30 cellular contexts compared by ENCODE assay signal in genomic region chr16:9481749-9482148, GRCh38.
"Had no signal": no experiment of that assay in that cellular context is flagged by ENCODE, and none has a peak within 500 bp of the region (broad histone marks: within the 10 kb centered on the region; RNA-seq: fewer than 3 reads in every experiment).

No MANE protein-coding gene starts in this region.

- H3K27me3 ChIP-seq: brain microvascular endothelial cell, dorsolateral prefrontal cortex, foreskin keratinocyte, gastrocnemius medialis had no signal

- H3K36me3 ChIP-seq: brain microvascular endothelial cell, gastrocnemius medialis, heart left ventricle had no signal

- H3K9me3 ChIP-seq: gastrocnemius medialis, heart left ventricle had no signal

- H3K27ac ChIP-seq: brain microvascular endothelial cell, coronary artery, foreskin keratinocyte, gastrocnemius medialis, heart left ventricle had no signal

- H3K36me3 Mint-ChIP-seq: activated naive CD8-positive, alpha-beta T cell had no signal

- H3K4me1 ChIP-seq: foreskin keratinocyte, gastrocnemius medialis, heart left ventricle had no signal

- H3K4me3 ChIP-seq: coronary artery, dorsolateral prefrontal cortex, gastrocnemius medialis, heart left ventricle had no signal

- H3K4me3 Mint-ChIP-seq: activated CD4-positive, alpha-beta memory T cell treated with anti-CD3 and anti-CD28 coated beads, Interleukin-2, amount 10 ng/mL, durations not matched to agents 7 days and 5 days; activated CD4-positive, alpha-beta T cell treated with anti-CD3 and anti-CD28 coated beads for 36 hours; activated CD4-positive, alpha-beta T cell treated with anti-CD3 and anti-CD28 coated beads, Interleukin-2, amount 10 ng/mL, durations not matched to agents 7 days and 5 days; activated naive CD8-positive, alpha-beta T cell; activated T-cell treated with anti-CD3 and anti-CD28 coated beads, Interleukin-2, amount 50 U/mL, for 24 hours; activated T-cell treated with anti-CD3 and anti-CD28 coated beads, Interleukin-2, amount 50 U/mL, for 72 hours; central memory CD8-positive, alpha-beta T cell; dendritic cell treated with granulocyte-macrophage colony-stimulating factor and Interleukin-4, amounts not matched to agents 40 ng/mL and 50 ng/mL, for 4 days; endodermal cell; T-helper 17 cell; T-helper 2 cell treated with Interferon-gamma antibody and Interleukin-4, amounts not matched to agents 5 μg/mL and 100 μg/mL, for 36 hours had no signal

- H3K9me3 Mint-ChIP-seq: activated CD4-positive, alpha-beta memory T cell treated with anti-CD3 and anti-CD28 coated beads, Interleukin-2, amount 10 ng/mL, durations not matched to agents 7 days and 5 days; activated CD4-positive, alpha-beta T cell treated with anti-CD3 and anti-CD28 coated beads, Interleukin-2, amount 10 ng/mL, durations not matched to agents 7 days and 5 days; activated T-cell treated with anti-CD3 and anti-CD28 coated beads, Interleukin-2, amount 50 U/mL, for 24 hours; activated T-cell treated with anti-CD3 and anti-CD28 coated beads, Interleukin-2, amount 50 U/mL, for 72 hours; dendritic cell treated with granulocyte-macrophage colony-stimulating factor and Interleukin-4, amounts not matched to agents 40 ng/mL and 50 ng/mL, for 4 days; endodermal cell; T-helper 2 cell treated with Interferon-gamma antibody and Interleukin-4, amounts not matched to agents 5 μg/mL and 100 μg/mL, for 36 hours had no signal

- ATAC-seq: activated CD4-positive, alpha-beta T cell treated with anti-CD3 and anti-CD28 coated beads for 36 hours; activated T-cell treated with anti-CD3 and anti-CD28 coated beads, Interleukin-2, amount 50 U/mL, for 72 hours; esophagus mucosa; foreskin keratinocyte; gastrocnemius medialis; heart left ventricle; T-helper 17 cell had no signal

- H3K27ac Mint-ChIP-seq: activated CD4-positive, alpha-beta memory T cell treated with anti-CD3 and anti-CD28 coated beads, Interleukin-2, amount 10 ng/mL, durations not matched to agents 7 days and 5 days; activated CD4-positive, alpha-beta T cell treated with anti-CD3 and anti-CD28 coated beads for 36 hours; activated CD4-positive, alpha-beta T cell treated with anti-CD3 and anti-CD28 coated beads, Interleukin-2, amount 10 ng/mL, durations not matched to agents 7 days and 5 days; activated naive CD8-positive, alpha-beta T cell; activated T-cell treated with anti-CD3 and anti-CD28 coated beads, Interleukin-2, amount 50 U/mL, for 24 hours; activated T-cell treated with anti-CD3 and anti-CD28 coated beads, Interleukin-2, amount 50 U/mL, for 72 hours; dendritic cell treated with granulocyte-macrophage colony-stimulating factor and Interleukin-4, amounts not matched to agents 40 ng/mL and 50 ng/mL, for 4 days; endodermal cell; T-helper 17 cell; T-helper 2 cell treated with Interferon-gamma antibody and Interleukin-4, amounts not matched to agents 5 μg/mL and 100 μg/mL, for 36 hours had no signal

- H3K27me3 Mint-ChIP-seq: activated CD4-positive, alpha-beta memory T cell treated with anti-CD3 and anti-CD28 coated beads, Interleukin-2, amount 10 ng/mL, durations not matched to agents 7 days and 5 days; activated CD4-positive, alpha-beta T cell treated with anti-CD3 and anti-CD28 coated beads for 36 hours; activated CD4-positive, alpha-beta T cell treated with anti-CD3 and anti-CD28 coated beads, Interleukin-2, amount 10 ng/mL, durations not matched to agents 7 days and 5 days; activated T-cell treated with anti-CD3 and anti-CD28 coated beads, Interleukin-2, amount 50 U/mL, for 24 hours; central memory CD8-positive, alpha-beta T cell; dendritic cell treated with granulocyte-macrophage colony-stimulating factor and Interleukin-4, amounts not matched to agents 40 ng/mL and 50 ng/mL, for 4 days; T-helper 17 cell had no signal

- DNase-seq: activated CD4-positive, alpha-beta memory T cell treated with anti-CD3 and anti-CD28 coated beads, Interleukin-2, amount 10 ng/mL, durations not matched to agents 7 days and 5 days; activated CD4-positive, alpha-beta T cell treated with anti-CD3 and anti-CD28 coated beads for 36 hours; activated CD4-positive, alpha-beta T cell treated with anti-CD3 and anti-CD28 coated beads, Interleukin-2, amount 10 ng/mL, durations not matched to agents 7 days and 5 days; activated CD4-positive, alpha-beta T cell treated with anti-CD3 and anti-CD28 coated beads, Interleukin-2, amount 50 U/mL, for 4 hours; activated CD4-positive, CD25-positive, alpha-beta regulatory T cell; activated CD4-positive, CD25-positive, alpha-beta regulatory T cell treated with anti-CD3 and anti-CD28 coated beads, Interleukin-2, amount 50 U/mL, for 72 hours; activated CD8-positive, alpha-beta memory T cell treated with anti-CD3 and anti-CD28 coated beads, Interleukin-2, amount 50 U/mL, for 48 hours; activated gamma-delta T cell; activated naive CD4-positive, alpha-beta T cell; activated naive CD4-positive, alpha-beta T cell treated with anti-CD3 and anti-CD28 coated beads, Interleukin-2, amount 50 U/mL, for 16 hours; activated T-cell treated with anti-CD3 and anti-CD28 coated beads for 4 hours; activated T-cell treated with anti-CD3 and anti-CD28 coated beads, Interleukin-2, amount 50 U/mL, for 24 hours; activated T-cell treated with anti-CD3 and anti-CD28 coated beads, Interleukin-2, amount 50 U/mL, for 72 hours; amniotic stem cell; brain microvascular endothelial cell; dorsolateral prefrontal cortex; effector memory CD4-positive, alpha-beta T cell; endodermal cell; foreskin keratinocyte; gastrocnemius medialis; glutamatergic neuron; heart left ventricle; T-helper 17 cell; T1000 had no signal

- H3K4me1 Mint-ChIP-seq: activated CD4-positive, alpha-beta memory T cell treated with anti-CD3 and anti-CD28 coated beads, Interleukin-2, amount 10 ng/mL, durations not matched to agents 7 days and 5 days; activated CD4-positive, alpha-beta T cell treated with anti-CD3 and anti-CD28 coated beads for 36 hours; activated CD4-positive, alpha-beta T cell treated with anti-CD3 and anti-CD28 coated beads, Interleukin-2, amount 10 ng/mL, durations not matched to agents 7 days and 5 days; central memory CD8-positive, alpha-beta T cell; endodermal cell; T-helper 17 cell had no signal
